19 cellular contexts compared by ENCODE assay signal in the genomic region with DNA sequence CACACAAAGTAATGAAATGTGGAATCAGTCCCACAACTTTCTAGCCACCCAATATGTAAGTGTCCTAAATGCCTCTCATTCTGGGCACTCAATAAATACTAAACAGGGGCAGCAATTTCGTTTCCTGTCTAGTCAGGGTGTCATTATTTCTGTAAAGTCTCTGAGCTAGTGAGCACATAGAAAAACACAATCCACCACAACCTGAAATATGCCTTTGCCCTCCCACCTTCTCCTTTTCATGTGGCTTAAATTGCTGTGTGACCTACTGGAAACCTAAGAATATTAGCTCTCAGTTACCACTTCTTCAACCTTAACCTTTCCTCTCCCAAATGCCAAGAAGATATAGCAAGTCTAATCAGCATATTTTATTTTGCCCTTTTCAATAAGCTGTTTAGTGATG.
"Had no signal": no experiment of that assay in that cellular context is flagged by ENCODE, and none has a peak within 500 bp of the region (broad histone marks: within the 10 kb centered on the region; RNA-seq: fewer than 3 reads in every experiment).

No MANE protein-coding gene starts in this region.

- H3K36me3 ChIP-seq: upper lobe of right lung had no signal

- H3K4me3 Mint-ChIP-seq: activated naive CD4-positive, alpha-beta T cell treated with anti-CD3 and anti-CD28 coated beads for 36 hours; central memory CD8-positive, alpha-beta T cell; dendritic cell treated with granulocyte-macrophage colony-stimulating factor and Interleukin-4, amounts not matched to agents 40 ng/mL and 50 ng/mL, for 4 days; effector memory CD8-positive, alpha-beta T cell; immature natural killer cell; naive thymus-derived CD4-positive, alpha-beta T cell; stimulated activated memory B cell treated with anti-CD40 and anti-IgM and Interleukin-4, amounts not matched to agents 10 μg/mL and 1 μg/mL and 100 μg/mL, for 72 hours had no signal

- H3K27ac Mint-ChIP-seq: activated naive CD4-positive, alpha-beta T cell treated with anti-CD3 and anti-CD28 coated beads for 36 hours; activated T-helper 2 cell treated with anti-CD3 and anti-CD28 coated beads, Interferon-gamma antibody, Interleukin-2, Interleukin-4, amounts not matched to agents 10 μg/mL and 5 μg/mL and 100 μg/mL, durations not matched to agents 14 hours and 24 hours and 36 hours; dendritic cell treated with granulocyte-macrophage colony-stimulating factor and Interleukin-4, amounts not matched to agents 40 ng/mL and 50 ng/mL, for 4 days; effector memory CD8-positive, alpha-beta T cell; immature natural killer cell; stimulated activated memory B cell treated with anti-CD40 and anti-IgM and Interleukin-4, amounts not matched to agents 10 μg/mL and 1 μg/mL and 100 μg/mL, for 72 hours had no signal

- H3K4me1 Mint-ChIP-seq: central memory CD8-positive, alpha-beta T cell had no signal

- H3K4me3 ChIP-seq: mucosa of descending colon, upper lobe of right lung had no signal

- H3K27me3 Mint-ChIP-seq: central memory CD8-positive, alpha-beta T cell; dendritic cell treated with granulocyte-macrophage colony-stimulating factor and Interleukin-4, amounts not matched to agents 40 ng/mL and 50 ng/mL, for 4 days; naive thymus-derived CD4-positive, alpha-beta T cell had no signal

- DNase-seq: activated CD4-positive, CD25-positive, alpha-beta regulatory T cell treated with anti-CD3 and anti-CD28 coated beads, Interleukin-2, amount 50 U/mL, for 72 hours; activated naive CD4-positive, alpha-beta T cell treated with anti-CD3 and anti-CD28 coated beads for 36 hours; activated T-cell treated with anti-CD3 and anti-CD28 coated beads, Interleukin-2, amount 50 U/mL, for 1 hour; effector memory CD8-positive, alpha-beta T cell; head of caudate nucleus; immature natural killer cell; mucosa of descending colon; naive thymus-derived CD4-positive, alpha-beta T cell; stimulated activated CD4-positive, alpha-beta T cell treated with anti-CD3 and anti-CD28 coated beads, Interleukin-2, amount 100 ng/mL, for 48 hours; T-helper 1 cell; T1000; upper lobe of right lung had no signal

- FAIRE-seq: frontal cortex had no signal

- H3K9me3 Mint-ChIP-seq: activated naive CD4-positive, alpha-beta T cell treated with anti-CD3 and anti-CD28 coated beads for 36 hours; activated T-helper 2 cell treated with anti-CD3 and anti-CD28 coated beads, Interferon-gamma antibody, Interleukin-2, Interleukin-4, amounts not matched to agents 10 μg/mL and 5 μg/mL and 100 μg/mL, durations not matched to agents 14 hours and 24 hours and 36 hours; central memory CD8-positive, alpha-beta T cell; dendritic cell treated with granulocyte-macrophage colony-stimulating factor and Interleukin-4, amounts not matched to agents 40 ng/mL and 50 ng/mL, for 4 days; effector memory CD8-positive, alpha-beta T cell; immature natural killer cell; stimulated activated memory B cell treated with anti-CD40 and anti-IgM and Interleukin-4, amounts not matched to agents 10 μg/mL and 1 μg/mL and 100 μg/mL, for 72 hours had no signal

- H3K27me3 ChIP-seq: upper lobe of right lung had no signal

- ATAC-seq: effector memory CD8-positive, alpha-beta T cell; mucosa of descending colon; naive thymus-derived CD4-positive, alpha-beta T cell; SK-N-SH treated with all-trans-retinoic acid at 6 μM for 48 hours; stimulated activated memory B cell treated with anti-CD40 and anti-IgM and Interleukin-4, amounts not matched to agents 10 μg/mL and 1 μg/mL and 100 μg/mL, for 72 hours; upper lobe of right lung had no signal

- H3K36me3 Mint-ChIP-seq: immature natural killer cell; naive thymus-derived CD4-positive, alpha-beta T cell; stimulated activated memory B cell treated with anti-CD40 and anti-IgM and Interleukin-4, amounts not matched to agents 10 μg/mL and 1 μg/mL and 100 μg/mL, for 72 hours had no signal

- H3K27ac ChIP-seq: epithelial cell of prostate, upper lobe of right lung had no signal

- H3K9me3 ChIP-seq: mucosa of descending colon, upper lobe of right lung had no signal
